ENCODE assay signal across 12 cellular contexts in the genomic region with DNA sequence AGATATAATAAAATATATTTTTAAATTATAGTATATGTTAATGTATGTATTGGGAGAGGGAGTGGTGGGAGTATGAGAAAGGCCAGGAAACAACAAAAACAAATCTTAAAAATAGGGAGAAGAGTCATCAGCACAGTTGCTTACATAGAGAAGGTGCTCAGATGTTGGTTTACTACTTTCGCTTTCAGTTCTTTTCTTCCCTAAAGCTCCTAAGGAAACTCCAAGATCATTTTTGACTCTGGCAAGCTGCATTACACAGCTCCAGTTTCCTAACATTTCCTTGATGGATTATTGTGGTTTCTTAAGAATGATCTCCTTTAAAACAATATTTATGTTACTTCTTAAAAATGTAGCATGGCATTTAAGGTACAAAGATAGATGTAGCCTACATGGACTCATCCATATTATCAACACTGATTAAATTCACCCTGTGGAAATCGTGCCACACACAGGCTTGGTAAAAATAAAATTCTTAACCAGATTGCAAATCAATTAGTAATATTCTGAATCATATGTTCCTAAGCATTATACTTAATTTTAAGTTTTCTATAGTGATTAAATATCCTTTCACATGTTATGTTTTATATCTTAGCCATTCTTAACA.
DNase-seq lines count a peak whose midpoint lies in the region; ATAC-seq and TF ChIP-seq lines count a peak whose summit lies in the region.
"Had no signal": no experiment of that assay in that cellular context is flagged by ENCODE, and none has a peak within 500 bp of the region (broad histone marks: within the 10 kb centered on the region; RNA-seq: fewer than 3 reads in every experiment).

No MANE protein-coding gene starts in this region.

- H3K4me3 ChIP-seq in MM.1S (ENCODE audit: low read length) (peak overlapping the region; percentile 23; the same call in 1 of the 2 replicates), rectal smooth muscle tissue (ENCODE audit: low read length) (peak overlapping the region; percentile 23)

- peak overlapping the region; percentile 64; the same call in 1 of the 2 replicates for H3K4me2 ChIP-seq in MM.1S (ENCODE audit: low read depth, low read length)

- H2AFZ ChIP-seq in MM.1S (ENCODE audit: low read length) = no peak overlapping the region; the same call in 1 of the 2 replicates

- no peak for ATAC-seq in effector memory CD8-positive, alpha-beta T cell (replicated peaks)
- ATAC-seq in GM19452 (IDR thresholded peaks at IDR 0.05; ENCODE audit: unreplicated experiment) = no peak
- no peak for ATAC-seq in HG03342 (IDR thresholded peaks at IDR 0.05; ENCODE audit: unreplicated experiment)
- ATAC-seq: gastroesophageal sphincter; stimulated activated naive CD8-positive, alpha-beta T cell treated with anti-CD3 and anti-CD28 coated beads, Interleukin-15, amount 100 ng/mL, for 72 hours had no signal

- H3K27ac ChIP-seq in MM.1S (ENCODE audit: low read length) = no peak overlapping the region
- H3K27ac ChIP-seq in rectal smooth muscle tissue (ENCODE audit: low read depth, low read length) = peak overlapping the region; percentile 18
- H3K27ac ChIP-seq: RWPE1 had no signal

- no peaks in the 10 kb centered on the region for H3K79me2 ChIP-seq in MM.1S (ENCODE audit: low read length)

- no peaks in the 10 kb centered on the region for H3K9me3 Mint-ChIP-seq in effector memory CD8-positive, alpha-beta T cell

- no peaks in the 10 kb centered on the region for H3K36me3 Mint-ChIP-seq in effector memory CD8-positive, alpha-beta T cell (ENCODE audit: insufficient read depth)
- H3K36me3 Mint-ChIP-seq: brain had no signal

- H3K9me2 ChIP-seq in MM.1S (replicated peaks; ENCODE audit: insufficient read depth, low read length) = no peaks in the 10 kb centered on the region

- H3K27ac Mint-ChIP-seq in effector memory CD8-positive, alpha-beta T cell = peak overlapping the region in 1 of 2 donors; percentile 13

- H3K36me3 ChIP-seq in MM.1S (replicated peaks; ENCODE audit: insufficient read depth, low read length) (no peaks in the 10 kb centered on the region), rectal smooth muscle tissue (ENCODE audit: control insufficient read depth, insufficient read depth, low read length) (no peaks in the 10 kb centered on the region)
- H3K36me3 ChIP-seq: gastroesophageal sphincter had no signal

- no peaks in the 10 kb centered on the region for H3K27me3 ChIP-seq in MM.1S (replicated peaks; ENCODE audit: insufficient read depth, low read length)
- no peaks in the 10 kb centered on the region for H3K27me3 ChIP-seq in rectal smooth muscle tissue (ENCODE audit: control insufficient read depth, insufficient read depth, low read length)
- H3K27me3 ChIP-seq: gastroesophageal sphincter had no signal

- H3K9ac ChIP-seq in MM.1S (ENCODE audit: low read length) (peak overlapping the region; percentile 4; the same call in 1 of the 2 replicates), rectal smooth muscle tissue (ENCODE audit: low read length) (no peak overlapping the region)

- peak; percentile 31 for DNase-seq in Daoy (ENCODE audit: low read depth)
- DNase-seq in MM.1S = peak; percentile 40
- DNase-seq in effector memory CD8-positive, alpha-beta T cell = no peak
- DNase-seq in NCI-H446 (lab: John Stamatoyannopoulos, UW) = no peak
- DNase-seq: NCI-H1436; stimulated activated naive CD8-positive, alpha-beta T cell treated with anti-CD3 and anti-CD28 coated beads, Interleukin-15, amount 100 ng/mL, for 72 hours had no signal

- H3K27me3 Mint-ChIP-seq in effector memory CD8-positive, alpha-beta T cell = no peaks in the 10 kb centered on the region
- H3K27me3 Mint-ChIP-seq: brain; stimulated activated naive CD8-positive, alpha-beta T cell treated with anti-CD3 and anti-CD28 coated beads, Interleukin-15, amount 100 ng/mL, for 72 hours had no signal

- peaks cover 40% of the 10 kb centered on the region for H3K4me1 ChIP-seq in MM.1S (ENCODE audit: low read length)
- H3K4me1 ChIP-seq in rectal smooth muscle tissue (ENCODE audit: control insufficient read depth, insufficient read depth, low read length) = no peaks in the 10 kb centered on the region

- H3K4me3 Mint-ChIP-seq in effector memory CD8-positive, alpha-beta T cell = peak overlapping the region; percentile 15 to 49
- H3K4me3 Mint-ChIP-seq: stimulated activated naive CD8-positive, alpha-beta T cell treated with anti-CD3 and anti-CD28 coated beads, Interleukin-15, amount 100 ng/mL, for 72 hours had no signal

- H3F3A ChIP-seq in MM.1S (ENCODE audit: insufficient read depth, low read length) = peaks cover 16% of the 10 kb centered on the region

- no peak for TF ChIP-seq CTCF in MM.1S (IDR thresholded peaks at IDR 0.05; ENCODE audit: low read length)

- H3K9me3 ChIP-seq in MM.1S (replicated peaks; ENCODE audit: insufficient read depth, low read length) = no peaks in the 10 kb centered on the region

- no peaks in the 10 kb centered on the region for H4K20me1 ChIP-seq in MM.1S (ENCODE audit: insufficient read depth, low read length)

- H3K4me1 Mint-ChIP-seq in effector memory CD8-positive, alpha-beta T cell (ENCODE audit: low read depth in 2 of 2) = peaks cover 11 to 17% of the 10 kb centered on the region in 2 donors
- H3K4me1 Mint-ChIP-seq: brain had no signal

Comparison
In these comparisons a context has a peak if more than half of its experiments do, and no peak if none do; other contexts are left out.
1. DNase-seq: peak in Daoy (single experiment) and MM.1S (single experiment); none in effector memory CD8-positive, alpha-beta T cell (0 of 3) and NCI-H446 (0 of 2).